ENCODE assay signal across 10 cellular contexts in genomic region chr7:159027803-159028455, GRCh38.
DNase-seq lines count a peak whose midpoint lies in the region; ATAC-seq and TF ChIP-seq lines count a peak whose summit lies in the region.
"Had no signal": no experiment of that assay in that cellular context is flagged by ENCODE, and none has a peak within 500 bp of the region (broad histone marks: within the 10 kb centered on the region; RNA-seq: fewer than 3 reads in every experiment).

No MANE protein-coding gene starts in this region.

- no peak for TF ChIP-seq CTCF in epithelial cell of proximal tubule (conservative IDR thresholded peaks at IDR 0.05; ENCODE audit: low read depth, low read length)

- CTCF ChIA-PET in HEK293T (lab: Yijun Ruan, JAX), result interaction anchor here (0.8 kb wide), 1 partner anchor 51 kb away, joined by 5 read pairs; no protein-coding TSS in a partner anchor

- ATAC-seq in GM18870 (IDR thresholded peaks at IDR 0.05; ENCODE audit: unreplicated experiment) (no peak), GM18517 (IDR thresholded peaks at IDR 0.05; ENCODE audit: unreplicated experiment) (no peak)

- POLR2A ChIA-PET in HEK293T (lab: Yijun Ruan, JAX), result no interaction called here

- peak overlapping the region; percentile 35 for H3K4me3 ChIP-seq in epithelial cell of proximal tubule (ENCODE audit: low read depth, low read length)

- DNase-seq in NCI-H1092 (lab: John Stamatoyannopoulos, UW), result peak; percentile 16
- DNase-seq in NCI-H1092 treated with DMSO at 0.1 percent for 48 hours (lab: John Stamatoyannopoulos, UW), result no peak
- peak; percentile 75 for DNase-seq in NCI-H2171 (lab: John Stamatoyannopoulos, UW)
- no peak for DNase-seq in epithelial cell of proximal tubule (ENCODE audit: low read depth)
- peak; percentile 51 for DNase-seq in renal cortical epithelial cell (ENCODE audit: low read depth)
- DNase-seq in HEK293T (ENCODE audit: extremely low spot score), result no peak
- DNase-seq: cortex of kidney, immature natural killer cell had no signal

TF ChIP-seq in HEK293T, 16 proteins besides CTCF, POLR2A, EP300 and RAD21:
- TF ChIP-seq TARDBP (IDR thresholded peaks at IDR 0.05) (no peak), CTBP1 (IDR thresholded peaks at IDR 0.05; ENCODE audit: borderline replicate concordance) (no peak), SUZ12 (IDR thresholded peaks at IDR 0.05) (no peak), NFRKB (IDR thresholded peaks at IDR 0.05) (no peak), LEF1 (IDR thresholded peaks at IDR 0.05; ENCODE audit: borderline replicate concordance) (no peak), PKNOX1 (IDR thresholded peaks at IDR 0.05) (no peak), ARNT (IDR thresholded peaks at IDR 0.05) (no peak), FOXA1 (IDR thresholded peaks at IDR 0.05) (no peak), BHLHE40 (IDR thresholded peaks at IDR 0.05; ENCODE audit: borderline replicate concordance) (no peak), L3MBTL2 (conservative IDR thresholded peaks at IDR 0.05) (no peak), FOXK2 (IDR thresholded peaks at IDR 0.05) (no peak), SP1 (IDR thresholded peaks at IDR 0.05) (no peak), ELF4 (IDR thresholded peaks at IDR 0.05) (no peak), HDGF (IDR thresholded peaks at IDR 0.05; ENCODE audit: borderline replicate concordance) (no peak), FOXM1 (IDR thresholded peaks at IDR 0.05; ENCODE audit: borderline replicate concordance) (no peak)

Comparison
In these comparisons a context has a peak if more than half of its experiments do, and no peak if none do; other contexts are left out.
1. DNase-seq: peak in NCI-H1092 (single experiment), NCI-H2171 (single experiment) and renal cortical epithelial cell (single experiment); none in NCI-H1092 treated with DMSO at 0.1 percent for 48 hours (single experiment), epithelial cell of proximal tubule (single experiment) and HEK293T (single experiment).